In the genomic region with DNA sequence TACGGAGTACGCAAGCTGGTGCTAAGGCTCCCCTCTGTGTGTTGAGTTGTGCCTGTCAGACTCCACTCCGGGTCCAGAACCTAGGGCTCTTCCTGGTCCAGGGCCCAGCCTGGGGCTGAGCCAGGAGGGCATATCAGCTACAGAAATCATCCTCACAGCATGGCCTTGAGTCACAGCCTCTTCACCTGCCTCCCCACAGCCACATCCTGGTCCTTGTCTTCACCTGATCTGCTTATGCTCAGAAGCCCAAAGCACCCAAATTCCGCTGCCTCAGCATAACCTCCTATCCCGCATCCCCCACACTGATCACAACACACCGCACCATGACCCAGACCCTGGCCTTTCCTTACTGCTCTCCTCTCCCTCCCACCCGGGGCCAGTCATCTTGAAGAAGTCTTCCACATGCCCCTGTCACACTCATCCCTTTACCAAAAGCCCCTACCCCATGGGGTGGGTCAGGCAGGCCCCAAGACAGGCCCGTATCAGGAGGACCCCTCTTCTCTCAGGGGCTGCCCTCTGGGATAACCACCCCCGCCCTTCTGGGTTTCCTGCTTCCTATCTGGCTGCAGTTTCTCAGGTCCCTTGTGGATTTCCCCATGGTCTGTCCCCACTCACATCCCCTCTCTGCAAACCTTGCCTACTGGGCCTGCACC, we compare ENCODE assay signal across 12 cellular contexts. TPM values are rescaled to one million over a fixed set of nuclear protein-coding genes. Genes with fewer than 3 reads are reported as not detected.
A peak's percentile ranks its signal among the peaks of the same experiment; 100 is the strongest.
DNase-seq lines count a peak whose midpoint lies in the region; ATAC-seq and TF ChIP-seq lines count a peak whose summit lies in the region.
"Had no signal": no experiment of that assay in that cellular context is flagged by ENCODE, and none has a peak within 500 bp of the region (broad histone marks: within the 10 kb centered on the region; RNA-seq: fewer than 3 reads in every experiment).

No MANE protein-coding gene starts in this region.

- DNase-seq in CD14-positive monocyte (ENCODE audit: low spot score) = peak; percentile 18
- peak in 1 of 3 donors; percentile 8 for DNase-seq in T-helper 17 cell
- DNase-seq in adrenal gland = peak in 6 of 7 donors; percentile 1 to 29 (median 11)
- DNase-seq in nephron progenitor cell = no peak
- no peak for DNase-seq in GDM1 (lab: John Stamatoyannopoulos, UW)
- DNase-seq: NCI-H1092 treated with DMSO at 0.1 percent for 48 hours had no signal

- no peak for TF ChIP-seq POLR2A in adrenal gland (IDR thresholded peaks at IDR 0.05)

- intact Hi-C loops in CD14-positive monocyte (cut with micrococcal nuclease) = no loop called here
- intact Hi-C loops in adrenal gland (cut with DNase I) = no loop called here

- H3K27ac ChIP-seq in adrenal gland = no peak overlapping the region

- no peak for TF ChIP-seq CTCF in CD14-positive monocyte (IDR thresholded peaks at IDR 0.05)
- TF ChIP-seq CTCF in adrenal gland (IDR thresholded peaks at IDR 0.05) = no peak
- no peak for TF ChIP-seq CTCF in nephron progenitor cell (IDR thresholded peaks at IDR 0.05)

- peak; percentile 41 for ATAC-seq in T-helper 17 cell
- ATAC-seq in HG03520 (IDR thresholded peaks at IDR 0.05; ENCODE audit: unreplicated experiment) = no peak
- ATAC-seq in GM19467 (IDR thresholded peaks at IDR 0.05; ENCODE audit: unreplicated experiment) = no peak
- no peak for ATAC-seq in HG02763 (IDR thresholded peaks at IDR 0.05; ENCODE audit: unreplicated experiment)
- ATAC-seq: right cardiac atrium had no signal

- H3K27ac Mint-ChIP-seq in CD14-positive monocyte = peak overlapping the region in 1 of 7 donors; percentile 7
- H3K27ac Mint-ChIP-seq in T-helper 17 cell = peak overlapping the region; percentile 92
- H3K27ac Mint-ChIP-seq in nephron progenitor cell = peak overlapping the region; percentile 87
- H3K27ac Mint-ChIP-seq: activated naive CD8-positive, alpha-beta T cell; memory B cell had no signal

- no peak overlapping the region for H3K4me3 ChIP-seq in adrenal gland

- no peaks in the 10 kb centered on the region for H3K4me1 ChIP-seq in adrenal gland (replicated peaks in 1 of 2)

- H3K36me3 ChIP-seq in adrenal gland (replicated peaks in 1 of 2) = no peaks in the 10 kb centered on the region

- H3K27me3 Mint-ChIP-seq in CD14-positive monocyte (ENCODE audit: low read depth in 3 of 3) (peaks cover 6 to 8% (median 7%) of the 10 kb centered on the region in 3 donors), T-helper 17 cell (no peaks in the 10 kb centered on the region), nephron progenitor cell (ENCODE audit: low read depth, poor library complexity) (peaks cover 10% of the 10 kb centered on the region)
- H3K27me3 Mint-ChIP-seq: activated naive CD8-positive, alpha-beta T cell had no signal

- no peaks in the 10 kb centered on the region for H3K9me3 Mint-ChIP-seq in CD14-positive monocyte
- no peaks in the 10 kb centered on the region for H3K9me3 Mint-ChIP-seq in nephron progenitor cell
- H3K9me3 Mint-ChIP-seq: memory B cell had no signal

- H3K36me3 Mint-ChIP-seq in CD14-positive monocyte (no peaks in the 10 kb centered on the region), T-helper 17 cell (ENCODE audit: low read depth) (no peaks in the 10 kb centered on the region), nephron progenitor cell (ENCODE audit: low read depth) (no peaks in the 10 kb centered on the region)
- H3K36me3 Mint-ChIP-seq: activated naive CD8-positive, alpha-beta T cell; memory B cell had no signal

- H3K9me3 ChIP-seq in T-helper 17 cell (ENCODE audit: control insufficient read depth, low read length, poor library complexity, severe bottlenecking) = no peaks in the 10 kb centered on the region
- no peaks in the 10 kb centered on the region for H3K9me3 ChIP-seq in adrenal gland (replicated peaks in 1 of 3)

- WGBS in adrenal gland, 4 donors = 82 to 85% (median 83%) methylated on average over 8 to 9 of the region's 9 CpGs

- H3K4me3 Mint-ChIP-seq in CD14-positive monocyte = no peak overlapping the region
- H3K4me3 Mint-ChIP-seq in T-helper 17 cell = peak overlapping the region; percentile 7
- H3K4me3 Mint-ChIP-seq in nephron progenitor cell = no peak overlapping the region
- H3K4me3 Mint-ChIP-seq: activated naive CD8-positive, alpha-beta T cell; memory B cell had no signal

- H3K27me3 ChIP-seq in adrenal gland = no peaks in the 10 kb centered on the region

- no peaks in the 10 kb centered on the region for H3K4me1 Mint-ChIP-seq in CD14-positive monocyte
- peaks cover 62% of the 10 kb centered on the region for H3K4me1 Mint-ChIP-seq in T-helper 17 cell
- H3K4me1 Mint-ChIP-seq in nephron progenitor cell = no peaks in the 10 kb centered on the region

RNA-seq across cellular contexts. Expression of a gene that starts 1.3 kb away (rescaled TPM):
- not detected for polyA plus RNA-seq in CD14-positive monocyte
- total RNA-seq in T-helper 17 cell = not detected
- total RNA-seq in adrenal gland = not detected
- polyA plus RNA-seq in adrenal gland = not detected
- total RNA-seq: right cardiac atrium had no signal
- polyA plus RNA-seq: right cardiac atrium had no signal

RNA-seq across cellular contexts. Expression of a gene that starts 14.4 kb away (rescaled TPM):
- polyA plus RNA-seq in CD14-positive monocyte (not detected), adrenal gland (not detected)
- total RNA-seq in T-helper 17 cell (not detected), adrenal gland (under 1 TPM in 1 of 8 donors, not detected in 7; 0.31 TPM)
- total RNA-seq: right cardiac atrium had no signal
- polyA plus RNA-seq: right cardiac atrium had no signal

RNA-seq across cellular contexts. Expression of a gene that starts 47.7 kb away (rescaled TPM):
- polyA plus RNA-seq in CD14-positive monocyte (under 1 TPM in 1 of 2 donors, not detected in 1; 0.45 TPM), adrenal gland (1 to 10 TPM; 2.5 to 6.5 (median 6.4) TPM)
- total RNA-seq in T-helper 17 cell (10 to 100 TPM; 18.0 to 22.2 TPM), adrenal gland (10 to 100 TPM in 2 of 8 donors, 1 to 10 TPM in 6; 5.5 to 14.5 (median 8.3) TPM)

Comparison
In these comparisons a context has a peak if more than half of its experiments do, and no peak if none do; other contexts are left out.
1. DNase-seq: peak in CD14-positive monocyte (single experiment) and adrenal gland (6 of 7); none in nephron progenitor cell (single experiment) and GDM1 (single experiment).